8 cellular contexts compared by ENCODE assay signal in the genomic region with DNA sequence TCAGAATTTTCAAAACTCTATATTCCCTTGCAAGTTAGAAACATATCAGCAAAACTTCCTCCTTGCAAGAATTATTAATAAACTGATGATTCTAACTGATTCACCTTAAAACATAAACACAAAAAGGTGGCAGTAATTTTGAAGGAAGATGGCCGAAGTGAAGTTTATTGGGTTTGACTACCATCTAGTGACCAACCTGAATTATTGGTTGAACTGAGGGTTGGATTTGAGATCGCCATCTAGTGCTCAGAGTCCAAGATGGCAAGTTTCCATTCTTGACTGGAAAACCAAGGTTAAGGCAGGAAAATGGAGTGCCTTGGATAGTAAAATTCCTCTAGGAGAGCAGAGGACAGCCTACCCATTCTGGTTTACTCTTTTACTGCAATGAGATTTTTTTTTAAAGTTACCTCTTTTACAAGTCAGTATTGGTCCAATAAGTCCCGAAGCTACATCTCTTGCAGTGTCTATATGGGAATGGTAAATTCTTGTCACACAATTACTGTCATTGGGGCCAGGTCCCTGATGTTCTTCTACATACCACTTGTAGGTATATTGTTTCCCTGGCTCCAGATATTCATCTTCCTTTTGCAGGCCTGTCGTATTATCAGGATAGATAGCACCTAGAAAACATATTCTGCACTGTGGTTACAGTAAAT. TPM values are rescaled to one million over a fixed set of nuclear protein-coding genes. Genes with fewer than 3 reads are reported as not detected.
DNase-seq lines count a peak whose midpoint lies in the region; ATAC-seq and TF ChIP-seq lines count a peak whose summit lies in the region.

No MANE protein-coding gene starts in this region.

- no peaks in the 10 kb centered on the region for H3K79me2 ChIP-seq in neural cell (replicated peaks; ENCODE audit: insufficient read depth, low read length)

- no peak overlapping the region for H3K9ac ChIP-seq in neural cell (ENCODE audit: low read length)

- H2AFZ ChIP-seq in neural cell (ENCODE audit: low read depth, low read length) = no peak overlapping the region

- H3K27ac ChIP-seq in neural cell (ENCODE audit: low read length) = no peak overlapping the region

- no peaks in the 10 kb centered on the region for H3K9me3 ChIP-seq in neural cell (ENCODE audit: low read length)

- no peaks in the 10 kb centered on the region for H4K20me1 ChIP-seq in neural cell (ENCODE audit: insufficient read depth)

- H3K9me2 ChIP-seq in neural cell (ENCODE audit: insufficient read depth, low read length) = no peaks in the 10 kb centered on the region

- peak; percentile 95 for TF ChIP-seq RAD21 in neural cell (conservative IDR thresholded peaks at IDR 0.05)

- DNase-seq in DMS 273 (lab: John Stamatoyannopoulos, UW; ENCODE audit: unreplicated experiment) = peak; percentile 93
- DNase-seq in NCI-H2081 (lab: John Stamatoyannopoulos, UW) = peak; percentile 89 to 93
- peak; percentile 40 for DNase-seq in T1000 (lab: John Stamatoyannopoulos, UW)
- peak; percentile 94 for DNase-seq in fibroblast of pulmonary artery (ENCODE audit: low read depth)
- no peak for DNase-seq in GM19238 (ENCODE audit: insufficient read length, low spot score)

- TF ChIP-seq CTCF in fibroblast of pulmonary artery (IDR thresholded peaks at IDR 0.05; ENCODE audit: low read length, missing control alignments) (peak; percentile 99), neural cell (IDR thresholded peaks at IDR 0.05; ENCODE audit: poor library complexity, severe bottlenecking) (peak; percentile 99)

- H3K4me3 ChIP-seq in fibroblast of pulmonary artery (replicated peaks; ENCODE audit: low read depth, low read length) (no peak overlapping the region), neural cell (ENCODE audit: low read length) (no peak overlapping the region)

- no peak for TF ChIP-seq EP300 in neural cell (conservative IDR thresholded peaks at IDR 0.05; ENCODE audit: poor library complexity, severe bottlenecking)

- H3F3A ChIP-seq in neural cell (ENCODE audit: insufficient read depth, low read length, poor library complexity, severe bottlenecking) = no peaks in the 10 kb centered on the region

- ATAC-seq in GM18909 (IDR thresholded peaks at IDR 0.05; ENCODE audit: poor library complexity, unreplicated experiment) (peak; percentile 77), HG03135 (IDR thresholded peaks at IDR 0.05; ENCODE audit: unreplicated experiment) (peak; percentile 78)

- H3K27me3 ChIP-seq in neural cell (ENCODE audit: insufficient read depth, low read depth, low read length) = no peaks in the 10 kb centered on the region

- no peaks in the 10 kb centered on the region for H3K36me3 ChIP-seq in neural cell (ENCODE audit: insufficient read depth, low read length)

- no peak overlapping the region for H3K4me2 ChIP-seq in neural cell (ENCODE audit: low read length)

TF ChIP-seq in neural cell, 6 proteins besides CTCF, POLR2A, EP300 and RAD21:
- TF ChIP-seq MXI1 (conservative IDR thresholded peaks at IDR 0.05; ENCODE audit: poor library complexity, severe bottlenecking) = no peak
- peak; percentile 97 for TF ChIP-seq SMC3 (conservative IDR thresholded peaks at IDR 0.05; ENCODE audit: poor library complexity)

RNA-seq across cellular contexts. Expression of a gene that starts 51.6 kb away (rescaled TPM):
- polyA plus RNA-seq in neural cell = not detected in 2 replicates
- polyA minus RNA-seq in neural cell = 0.35 and 0.73 TPM in 2 replicates
